In genomic region chr7:71017602-71018001, GRCh38 we compare ENCODE assay signal across 33 cellular contexts.
"Had no signal": no experiment of that assay in that cellular context is flagged by ENCODE, and none has a peak within 500 bp of the region (broad histone marks: within the 10 kb centered on the region; RNA-seq: fewer than 3 reads in every experiment).

No MANE protein-coding gene starts in this region.

- H3K36me3 Mint-ChIP-seq: activated CD4-positive, alpha-beta memory T cell treated with anti-CD3 and anti-CD28 coated beads for 36 hours; activated CD8-positive, alpha-beta memory T cell treated with anti-CD3 and anti-CD28 coated beads, Interleukin-2, amount 10 ng/mL, durations not matched to agents 7 days and 5 days; activated naive CD4-positive, alpha-beta T cell treated with anti-CD3 and anti-CD28 coated beads, Interleukin-2, amount 50 U/mL, for 24 hours; activated naive CD8-positive, alpha-beta T cell treated with anti-CD3 and anti-CD28 coated beads for 36 hours had no signal

- H3K4me3 ChIP-seq: adrenal gland, body of pancreas, cardiac muscle cell, colonic mucosa, esophagus squamous epithelium, gastroesophageal sphincter had no signal

- H3K27me3 Mint-ChIP-seq: activated CD4-positive, alpha-beta memory T cell treated with anti-CD3 and anti-CD28 coated beads for 36 hours; activated CD4-positive, alpha-beta T cell treated with anti-CD3 and anti-CD28 coated beads for 36 hours; activated CD4-positive, alpha-beta T cell treated with anti-CD3 and anti-CD28 coated beads, Interleukin-2, amount 10 ng/mL, durations not matched to agents 24 days and 14 days; activated CD8-positive, alpha-beta memory T cell treated with anti-CD3 and anti-CD28 coated beads, Interleukin-2, amount 10 ng/mL, durations not matched to agents 7 days and 5 days; activated naive CD4-positive, alpha-beta T cell treated with anti-CD3 and anti-CD28 coated beads, Interleukin-2, amount 50 U/mL, for 24 hours; activated naive CD8-positive, alpha-beta T cell treated with anti-CD3 and anti-CD28 coated beads for 36 hours; activated naive CD8-positive, alpha-beta T cell treated with anti-CD3 and anti-CD28 coated beads, Interleukin-2, amount 50 U/mL, for 24 hours had no signal

- H3K4me1 Mint-ChIP-seq: activated CD4-positive, alpha-beta T cell treated with anti-CD3 and anti-CD28 coated beads for 36 hours; activated CD4-positive, alpha-beta T cell treated with anti-CD3 and anti-CD28 coated beads, Interleukin-2, amount 10 ng/mL, durations not matched to agents 24 days and 14 days; activated CD8-positive, alpha-beta memory T cell treated with anti-CD3 and anti-CD28 coated beads, Interleukin-2, amount 10 ng/mL, durations not matched to agents 7 days and 5 days; activated naive CD4-positive, alpha-beta T cell treated with anti-CD3 and anti-CD28 coated beads, Interleukin-2, amount 50 U/mL, for 24 hours; activated naive CD8-positive, alpha-beta T cell treated with anti-CD3 and anti-CD28 coated beads for 36 hours; activated naive CD8-positive, alpha-beta T cell treated with anti-CD3 and anti-CD28 coated beads, Interleukin-2, amount 50 U/mL, for 24 hours had no signal

- H3K36me3 ChIP-seq: adrenal gland, cardiac muscle cell, colonic mucosa, esophagus squamous epithelium, gastroesophageal sphincter had no signal

- H3K27ac ChIP-seq: adrenal gland, body of pancreas, cardiac muscle cell, colonic mucosa, epithelial cell of prostate, esophagus squamous epithelium, gastroesophageal sphincter had no signal

- FAIRE-seq: endometrium, endothelial cell of umbilical vein had no signal

- H3K9me3 ChIP-seq: adrenal gland, body of pancreas, colonic mucosa, esophagus squamous epithelium, gastroesophageal sphincter had no signal

- H3K27me3 ChIP-seq: adrenal gland, body of pancreas, colonic mucosa, esophagus squamous epithelium, gastroesophageal sphincter had no signal

- H3K27ac Mint-ChIP-seq: activated CD4-positive, alpha-beta memory T cell treated with anti-CD3 and anti-CD28 coated beads for 36 hours; activated CD4-positive, alpha-beta T cell treated with anti-CD3 and anti-CD28 coated beads for 36 hours; activated CD4-positive, alpha-beta T cell treated with anti-CD3 and anti-CD28 coated beads, Interleukin-2, amount 10 ng/mL, durations not matched to agents 24 days and 14 days; activated CD8-positive, alpha-beta memory T cell treated with anti-CD3 and anti-CD28 coated beads, Interleukin-2, amount 10 ng/mL, durations not matched to agents 7 days and 5 days; activated CD8-positive, alpha-beta T cell treated with anti-CD3 and anti-CD28 coated beads, Interleukin-2, amount 10 ng/mL, durations not matched to agents 7 days and 5 days; activated naive CD4-positive, alpha-beta T cell treated with anti-CD3 and anti-CD28 coated beads for 36 hours; activated naive CD4-positive, alpha-beta T cell treated with anti-CD3 and anti-CD28 coated beads, Interleukin-2, amount 50 U/mL, for 24 hours; activated naive CD8-positive, alpha-beta T cell treated with anti-CD3 and anti-CD28 coated beads for 36 hours; activated naive CD8-positive, alpha-beta T cell treated with anti-CD3 and anti-CD28 coated beads, Interleukin-2, amount 50 U/mL, for 24 hours; activated T-helper 1 cell treated with anti-CD3 and anti-CD28 coated beads, Interleukin-12 subunit alpha, Interleukin-12 subunit beta, Interleukin-2, Interleukin-4 antibody, amounts not matched to agents 30 ng/mL and 10 ng/mL and 1 ng/mL, durations not matched to agents 14 hours and 24 hours and 36 hours; activated T-helper 2 cell treated with anti-CD3 and anti-CD28 coated beads, Interferon-gamma antibody, Interleukin-2, Interleukin-4, amounts not matched to agents 10 μg/mL and 5 μg/mL and 100 μg/mL, durations not matched to agents 14 hours and 24 hours and 36 hours had no signal

- H3K4me1 ChIP-seq: adrenal gland, body of pancreas, colonic mucosa had no signal

- DNase-seq: activated CD4-positive, alpha-beta memory T cell treated with anti-CD3 and anti-CD28 coated beads for 36 hours; activated CD4-positive, alpha-beta T cell treated with anti-CD3 and anti-CD28 coated beads for 36 hours; activated CD4-positive, alpha-beta T cell treated with anti-CD3 and anti-CD28 coated beads, Interleukin-2, amount 10 ng/mL, durations not matched to agents 24 days and 14 days; activated CD4-positive, CD25-positive, alpha-beta regulatory T cell; activated CD4-positive, CD25-positive, alpha-beta regulatory T cell treated with anti-CD3 and anti-CD28 coated beads, Interleukin-2, amount 50 U/mL, for 72 hours; activated CD8-positive, alpha-beta memory T cell treated with anti-CD3 and anti-CD28 coated beads, Interleukin-2, amount 10 ng/mL, durations not matched to agents 7 days and 5 days; activated CD8-positive, alpha-beta memory T cell treated with anti-CD3 and anti-CD28 coated beads, Interleukin-2, amount 50 U/mL, for 4 hours; activated CD8-positive, alpha-beta T cell treated with anti-CD3 and anti-CD28 coated beads, Interleukin-2, amount 10 ng/mL, durations not matched to agents 7 days and 5 days; activated effector memory CD4-positive, alpha-beta T cell treated with anti-CD3 and anti-CD28 coated beads, Interleukin-2, amount 50 U/mL, for 16 hours; activated naive CD4-positive, alpha-beta T cell treated with anti-CD3 and anti-CD28 coated beads for 36 hours; activated naive CD8-positive, alpha-beta T cell treated with anti-CD3 and anti-CD28 coated beads for 36 hours; activated naive CD8-positive, alpha-beta T cell treated with anti-CD3 and anti-CD28 coated beads, Interleukin-2, amount 50 U/mL, for 24 hours; activated T-cell treated with anti-CD3 and anti-CD28 coated beads, Interleukin-2, amount 50 U/mL, for 1 hour; activated T-cell treated with anti-CD3 and anti-CD28 coated beads, Interleukin-2, amount 50 U/mL, for 48 hours; adrenal gland; amygdala; aorta; body of pancreas; central memory CD4-positive, alpha-beta T cell; cerebellar nuclear complex; colonic mucosa; effector CD8-positive, alpha-beta T cell; esophagus squamous epithelium; foreskin melanocyte; T-helper 2 cell had no signal

- H3K4me3 Mint-ChIP-seq: activated CD4-positive, alpha-beta memory T cell treated with anti-CD3 and anti-CD28 coated beads for 36 hours; activated CD4-positive, alpha-beta T cell treated with anti-CD3 and anti-CD28 coated beads for 36 hours; activated CD4-positive, alpha-beta T cell treated with anti-CD3 and anti-CD28 coated beads, Interleukin-2, amount 10 ng/mL, durations not matched to agents 24 days and 14 days; activated CD8-positive, alpha-beta memory T cell treated with anti-CD3 and anti-CD28 coated beads, Interleukin-2, amount 10 ng/mL, durations not matched to agents 7 days and 5 days; activated CD8-positive, alpha-beta T cell treated with anti-CD3 and anti-CD28 coated beads, Interleukin-2, amount 10 ng/mL, durations not matched to agents 7 days and 5 days; activated naive CD4-positive, alpha-beta T cell treated with anti-CD3 and anti-CD28 coated beads for 36 hours; activated naive CD4-positive, alpha-beta T cell treated with anti-CD3 and anti-CD28 coated beads, Interleukin-2, amount 50 U/mL, for 24 hours; activated naive CD8-positive, alpha-beta T cell treated with anti-CD3 and anti-CD28 coated beads for 36 hours; activated naive CD8-positive, alpha-beta T cell treated with anti-CD3 and anti-CD28 coated beads, Interleukin-2, amount 50 U/mL, for 24 hours; activated T-helper 1 cell treated with anti-CD3 and anti-CD28 coated beads, Interleukin-12 subunit alpha, Interleukin-12 subunit beta, Interleukin-2, Interleukin-4 antibody, amounts not matched to agents 30 ng/mL and 10 ng/mL and 1 ng/mL, durations not matched to agents 14 hours and 24 hours and 36 hours had no signal
